Comparison of ENCODE assay signal across 6 cellular contexts in genomic region chr2:26088931-26089330, GRCh38. TPM values are rescaled to one million over a fixed set of nuclear protein-coding genes. Genes with fewer than 3 reads are reported as not detected.
DNase-seq lines count a peak whose midpoint lies in the region; ATAC-seq and TF ChIP-seq lines count a peak whose summit lies in the region.
"Not testable (repeated sequence)": the region's sequence is repeated elsewhere in the genome, so short reads cannot be mapped to it uniquely, and the experiment has no call there.

No MANE protein-coding gene starts in this region.

- H4K91ac ChIP-seq in trophoblast cell (ENCODE audit: low read depth, low read length): not testable (repeated sequence)

- H3K27ac Mint-ChIP-seq in endothelial cell (ENCODE audit: unreplicated experiment) (peak overlapping the region; percentile 37), nephron progenitor cell (peak overlapping the region; percentile 71)
- H3K27ac Mint-ChIP-seq in stimulated activated effector memory CD8-positive, alpha-beta T cell treated with anti-CD3 and anti-CD28 coated beads, Interleukin-12 subunit alpha, Interleukin-12 subunit beta, amount 100 ng/mL, for 72 hours: peak overlapping the region; percentile 53

- H3K27me3 Mint-ChIP-seq in endothelial cell (ENCODE audit: unreplicated experiment); nephron progenitor cell (ENCODE audit: low read depth, poor library complexity): not testable (repeated sequence)

- not testable (repeated sequence) for H3K23ac ChIP-seq in trophoblast cell (ENCODE audit: low read length)

- no CpG with 5 or more reads among the region's 4 CpGs for WGBS in trophoblast cell (ENCODE audit: extremely low coverage, insufficient coverage, insufficient read length)

- not testable (repeated sequence) for H3K9me3 ChIP-seq in trophoblast cell (ENCODE audit: insufficient read depth, low read depth, low read length); gastrocnemius medialis

- intact Hi-C loops in gastrocnemius medialis (cut with DNase I; ENCODE audit: low total_unique reads): loop anchor here (1.0 to 10.0 kb wide), 3 partner anchors 56 to 246 kb away; no protein-coding TSS in a partner anchor

- TF ChIP-seq POLR2A in gastrocnemius medialis (IDR thresholded peaks at IDR 0.05): not testable (repeated sequence)

- H4K12ac ChIP-seq in trophoblast cell (ENCODE audit: low read depth, low read length): not testable (repeated sequence)

- H3K18ac ChIP-seq in trophoblast cell (ENCODE audit: low read length): not testable (repeated sequence)

- H3K4me3 Mint-ChIP-seq in endothelial cell (ENCODE audit: unreplicated experiment); nephron progenitor cell; stimulated activated effector memory CD8-positive, alpha-beta T cell treated with anti-CD3 and anti-CD28 coated beads, Interleukin-12 subunit alpha, Interleukin-12 subunit beta, amount 100 ng/mL, for 72 hours: not testable (repeated sequence)

- not testable (repeated sequence) for TF ChIP-seq CTCF in endothelial cell (IDR thresholded peaks at IDR 0.05; ENCODE audit: unreplicated experiment); nephron progenitor cell (IDR thresholded peaks at IDR 0.05); gastrocnemius medialis (IDR thresholded peaks at IDR 0.05 in 4 of 5, conservative IDR thresholded peaks at IDR 0.05 in 1 of 5)

- not testable (repeated sequence) for ATAC-seq in gastrocnemius medialis; stimulated activated effector memory CD8-positive, alpha-beta T cell treated with anti-CD3 and anti-CD28 coated beads, Interleukin-12 subunit alpha, Interleukin-12 subunit beta, amount 100 ng/mL, for 72 hours

- H3K14ac ChIP-seq in trophoblast cell (ENCODE audit: low read length): not testable (repeated sequence)

- not testable (repeated sequence) for H2AK5ac ChIP-seq in trophoblast cell (ENCODE audit: low read length)

- H3K4me2 ChIP-seq in trophoblast cell (ENCODE audit: low read length): not testable (repeated sequence)

- H2BK120ac ChIP-seq in trophoblast cell (ENCODE audit: insufficient read depth, low read length, poor library complexity): not testable (repeated sequence)

- not testable (repeated sequence) for DNase-seq in caudate nucleus (lab: John Stamatoyannopoulos, UW); endothelial cell (ENCODE audit: low spot score); nephron progenitor cell; trophoblast cell; gastrocnemius medialis; stimulated activated effector memory CD8-positive, alpha-beta T cell treated with anti-CD3 and anti-CD28 coated beads, Interleukin-12 subunit alpha, Interleukin-12 subunit beta, amount 100 ng/mL, for 72 hours (ENCODE audit: low spot score in 2 of 2)

- not testable (repeated sequence) for H3K9me3 Mint-ChIP-seq in endothelial cell (ENCODE audit: unreplicated experiment); nephron progenitor cell; stimulated activated effector memory CD8-positive, alpha-beta T cell treated with anti-CD3 and anti-CD28 coated beads, Interleukin-12 subunit alpha, Interleukin-12 subunit beta, amount 100 ng/mL, for 72 hours

- H3K79me1 ChIP-seq in trophoblast cell (ENCODE audit: low read length): not testable (repeated sequence)

- H3K27ac ChIP-seq in caudate nucleus (ENCODE audit: low read depth, low read length) (peak overlapping the region; percentile 33), gastrocnemius medialis (peak overlapping the region; percentile 70 to 84 (median 77))
- H3K27ac ChIP-seq in trophoblast cell (ENCODE audit: low read depth, low read length): not testable (repeated sequence)

- not testable (repeated sequence) for H3K27me3 ChIP-seq in trophoblast cell (ENCODE audit: insufficient read depth, low read length); gastrocnemius medialis

- in situ Hi-C loops in gastrocnemius medialis (cut with MboI; ENCODE audit: low sequenced_read_pairs in 4 of 4): loop anchor here in 3 of 4 donors (5.0 to 10.0 kb wide), 3 partner anchors 56 to 94 kb away; no protein-coding TSS in a partner anchor

- H3K4ac ChIP-seq in trophoblast cell (ENCODE audit: low read depth, low read length): peak overlapping the region; percentile 83

- not testable (repeated sequence) for H3K4me3 ChIP-seq in trophoblast cell (ENCODE audit: low read depth, low read length); gastrocnemius medialis

- H3K4me1 ChIP-seq in trophoblast cell (ENCODE audit: control insufficient read depth in 1 of 2, insufficient read depth in 2 of 2, low read length in 2 of 2): not testable (repeated sequence)
- peaks cover 39 to 54% of the 10 kb centered on the region in 2 donors for H3K4me1 ChIP-seq in gastrocnemius medialis

- H3K4me1 Mint-ChIP-seq in endothelial cell (ENCODE audit: unreplicated experiment) (peaks cover 16% of the 10 kb centered on the region), nephron progenitor cell (peaks cover 12% of the 10 kb centered on the region)
- H3K4me1 Mint-ChIP-seq in stimulated activated effector memory CD8-positive, alpha-beta T cell treated with anti-CD3 and anti-CD28 coated beads, Interleukin-12 subunit alpha, Interleukin-12 subunit beta, amount 100 ng/mL, for 72 hours: peaks cover 63% of the 10 kb centered on the region

- H3K36me3 Mint-ChIP-seq in endothelial cell (ENCODE audit: low read depth, unreplicated experiment): not testable (repeated sequence)
- peaks cover 56% of the 10 kb centered on the region for H3K36me3 Mint-ChIP-seq in nephron progenitor cell (ENCODE audit: low read depth)
- peaks cover 21% of the 10 kb centered on the region for H3K36me3 Mint-ChIP-seq in stimulated activated effector memory CD8-positive, alpha-beta T cell treated with anti-CD3 and anti-CD28 coated beads, Interleukin-12 subunit alpha, Interleukin-12 subunit beta, amount 100 ng/mL, for 72 hours

- H2BK5ac ChIP-seq in trophoblast cell (ENCODE audit: low read depth, low read length, poor library complexity): not testable (repeated sequence)

- H3K79me2 ChIP-seq in trophoblast cell (ENCODE audit: control insufficient read depth, insufficient read depth, low read length, poor library complexity): not testable (repeated sequence)

- H3K9ac ChIP-seq in trophoblast cell (ENCODE audit: low read length): not testable (repeated sequence)

- not testable (repeated sequence) for H2AFZ ChIP-seq in trophoblast cell (ENCODE audit: insufficient read depth, low read length, poor library complexity)

- not testable (repeated sequence) for H2BK12ac ChIP-seq in trophoblast cell (ENCODE audit: low read length)

- not testable (repeated sequence) for H4K8ac ChIP-seq in trophoblast cell (ENCODE audit: low read depth, low read length)

- not testable (repeated sequence) for H3K36me3 ChIP-seq in trophoblast cell (ENCODE audit: control insufficient read depth in 1 of 2, insufficient read depth in 2 of 2, low read length in 2 of 2); gastrocnemius medialis

RNA-seq across cellular contexts. Expression of gene RAB10, which starts 55.0 kb away (rescaled TPM):
- total RNA-seq in endothelial cell (ENCODE audit: unreplicated experiment): 130 TPM
- 138 and 141 TPM in 2 replicates for polyA plus RNA-seq in trophoblast cell (2013)
- 100 to 1,000 TPM; 138 to 234 (median 168) TPM for total RNA-seq in gastrocnemius medialis
